In the genomic region with DNA sequence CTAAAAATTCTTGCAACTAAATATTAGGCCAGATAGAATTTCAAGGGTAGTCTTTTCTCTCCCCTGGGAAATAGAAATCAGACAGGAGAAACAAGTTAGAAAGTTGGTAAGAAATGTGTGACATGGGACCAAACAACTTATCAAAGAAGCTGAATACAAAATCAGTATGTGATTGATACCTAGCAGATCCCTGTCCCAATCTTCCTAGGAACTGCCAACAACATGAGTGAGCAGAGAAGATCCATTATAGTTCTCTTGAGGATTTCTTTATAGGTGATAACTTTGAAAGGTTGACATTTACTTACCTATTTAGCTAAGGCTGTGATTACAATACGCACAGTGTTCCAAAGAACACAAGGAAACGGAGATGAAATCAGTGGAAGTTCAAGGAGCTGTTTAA, we compare ENCODE assay signal across 9 cellular contexts.
"Had no signal": no experiment of that assay in that cellular context is flagged by ENCODE, and none has a peak within 500 bp of the region (broad histone marks: within the 10 kb centered on the region; RNA-seq: fewer than 3 reads in every experiment).

No MANE protein-coding gene starts in this region.

- H3K4me3 ChIP-seq: K562 had no signal

- H3K27me3 Mint-ChIP-seq: IgD-negative memory B cell had no signal

- ATAC-seq: HepG2, K562 had no signal

- FAIRE-seq: HepG2, HTR-8/SVneo, K562 had no signal

- H3K27ac ChIP-seq: HL-60, KMS-11 had no signal

- H3K27ac Mint-ChIP-seq: IgD-negative memory B cell had no signal

- H3K9ac ChIP-seq: KMS-11 had no signal

- H3K4me1 Mint-ChIP-seq: IgD-negative memory B cell had no signal

- DNase-seq: IMR-90, KBM-7, KG1 had no signal

- H3K36me3 Mint-ChIP-seq: IgD-negative memory B cell had no signal

- H3K4me2 ChIP-seq: KMS-11 had no signal

- H3K4me3 Mint-ChIP-seq: IgD-negative memory B cell had no signal
